In genomic region chr3:79976466-79976865, GRCh38 we compare ENCODE assay signal across 8 cellular contexts.
"Had no signal": no experiment of that assay in that cellular context is flagged by ENCODE, and none has a peak within 500 bp of the region (broad histone marks: within the 10 kb centered on the region; RNA-seq: fewer than 3 reads in every experiment).

No MANE protein-coding gene starts in this region.

- H3K9me3 ChIP-seq: thyroid gland had no signal

- H3K27ac ChIP-seq: thyroid gland had no signal

- H3K36me3 ChIP-seq: thyroid gland had no signal

- H3K27me3 ChIP-seq: thyroid gland had no signal

- DNase-seq: activated CD4-positive, alpha-beta T cell treated with anti-CD3 and anti-CD28 coated beads for 1 hour; activated CD4-positive, alpha-beta T cell treated with anti-CD3 and anti-CD28 coated beads, Interleukin-2, amount 50 U/mL, for 4 hours; cerebellar nuclear complex; stimulated activated CD4-positive, alpha-beta T cell treated with anti-CD3 and anti-CD28 coated beads, Interleukin-12 subunit alpha, Interleukin-12 subunit beta, amount 100 ng/mL, for 4 hours; stimulated activated CD4-positive, alpha-beta T cell treated with anti-CD3 and anti-CD28 coated beads, Interleukin-2, amount 100 ng/mL, for 48 hours; SW 1271; thyroid gland had no signal

- H3K4me1 ChIP-seq: thyroid gland had no signal

- H3K4me3 ChIP-seq: lung, thyroid gland had no signal
